9 cellular contexts compared by ENCODE assay signal in the genomic region with DNA sequence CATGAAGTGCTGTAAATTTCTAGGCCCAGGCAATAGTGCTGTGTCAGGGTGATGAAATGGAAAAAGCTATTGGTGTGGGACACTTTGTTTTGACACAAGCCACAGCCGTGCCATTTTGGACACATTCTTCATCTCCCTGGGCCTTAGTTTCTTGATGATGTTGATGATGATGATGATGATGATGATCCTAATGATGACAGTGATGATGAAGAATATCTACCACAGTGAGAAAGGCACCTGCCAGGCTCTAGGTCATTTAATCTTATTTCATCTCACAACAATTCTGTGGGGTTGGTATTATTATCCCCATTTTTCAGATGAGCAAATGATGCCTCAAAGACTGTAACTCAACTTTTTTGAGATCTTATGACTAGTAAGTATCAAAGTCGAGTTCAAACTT.
"Had no signal": no experiment of that assay in that cellular context is flagged by ENCODE, and none has a peak within 500 bp of the region (broad histone marks: within the 10 kb centered on the region; RNA-seq: fewer than 3 reads in every experiment).

No MANE protein-coding gene starts in this region.

- DNase-seq: GOT3, H7, H9 had no signal

- H3K9me3 ChIP-seq: HAP-1 had no signal

- H3K4me1 ChIP-seq: HAP-1 had no signal

- H3K4me2 ChIP-seq: GM23338 had no signal

- H2AFZ ChIP-seq: GM23338 had no signal

- FAIRE-seq: H1, H54 had no signal

- H3K36me3 ChIP-seq: HAP-1 had no signal

- H3K27ac ChIP-seq: GM23248 had no signal

- H3K4me3 ChIP-seq: GM23248, GM23338, HAP-1 had no signal

- ATAC-seq: GM23338, HCT116 had no signal

- H3K9ac ChIP-seq: GM23248 had no signal
